In genomic region chr6:157063935-157064322, GRCh38 we compare ENCODE assay signal across 17 cellular contexts.
DNase-seq lines count a peak whose midpoint lies in the region; ATAC-seq and TF ChIP-seq lines count a peak whose summit lies in the region.
"Had no signal": no experiment of that assay in that cellular context is flagged by ENCODE, and none has a peak within 500 bp of the region (broad histone marks: within the 10 kb centered on the region; RNA-seq: fewer than 3 reads in every experiment).

No MANE protein-coding gene starts in this region.

- H2BK120ac ChIP-seq in trophoblast cell (ENCODE audit: insufficient read depth, low read length, poor library complexity): no peak overlapping the region

- peaks cover 0 to 3% of the 10 kb centered on the region in 2 experiments for H3K36me3 ChIP-seq in trophoblast cell (ENCODE audit: control insufficient read depth in 1 of 2, insufficient read depth in 2 of 2, low read length in 2 of 2)
- H3K36me3 ChIP-seq in gastrocnemius medialis: no peaks in the 10 kb centered on the region

- no peak overlapping the region for H2AK5ac ChIP-seq in trophoblast cell (ENCODE audit: low read length)

- H2BK5ac ChIP-seq in trophoblast cell (ENCODE audit: low read depth, low read length, poor library complexity): no peak overlapping the region

- no peak overlapping the region for H3K4me2 ChIP-seq in trophoblast cell (ENCODE audit: low read length)

- H4K91ac ChIP-seq in trophoblast cell (ENCODE audit: low read depth, low read length): no peak overlapping the region

- no peaks in the 10 kb centered on the region for H3K79me1 ChIP-seq in trophoblast cell (ENCODE audit: low read length)

- H4K12ac ChIP-seq in trophoblast cell (ENCODE audit: low read depth, low read length): no peak overlapping the region

- peaks cover 5 to 15% of the 10 kb centered on the region in 2 experiments for H3K4me1 ChIP-seq in trophoblast cell (ENCODE audit: control insufficient read depth in 1 of 2, insufficient read depth in 2 of 2, low read length in 2 of 2)
- peaks cover 29 to 32% of the 10 kb centered on the region in 2 donors for H3K4me1 ChIP-seq in gastrocnemius medialis

- peak; percentile 4 for DNase-seq in stimulated activated CD4-positive, alpha-beta T cell treated with anti-CD3 and anti-CD28 coated beads, Interleukin-1b, Interleukin-23, amount 100 ng/mL, for 48 hours
- DNase-seq in stimulated activated CD4-positive, alpha-beta T cell treated with anti-CD3 and anti-CD28 coated beads, Interleukin-4, amount 100 ng/mL, for 24 hours: no peak
- DNase-seq in trophoblast cell (peak; percentile 65 to 81), gastrocnemius medialis (no peak)
- DNase-seq in activated CD8-positive, alpha-beta memory T cell treated with anti-CD3 and anti-CD28 coated beads, Interleukin-2, amount 50 U/mL, for 4 hours: no peak
- DNase-seq: CD4-positive, alpha-beta T cell; DMS153; GOT3; MV-4-11; NCI-H187; NCI-H2227 treated with DMSO at 0.1 percent for 48 hours; NCI-H510A treated with DMSO at 0.1 percent for 48 hours; OCI-M1 had no signal

- no peak overlapping the region for H3K18ac ChIP-seq in trophoblast cell (ENCODE audit: low read length)

- TF ChIP-seq CTCF in VCaP (conservative IDR thresholded peaks at IDR 0.05) (no peak), gastrocnemius medialis (IDR thresholded peaks at IDR 0.05 in 4 of 5, conservative IDR thresholded peaks at IDR 0.05 in 1 of 5) (no peak)

- no peak overlapping the region for H3K4me3 ChIP-seq in trophoblast cell (ENCODE audit: low read depth, low read length)
- no peak overlapping the region for H3K4me3 ChIP-seq in gastrocnemius medialis

- H3K27me3 ChIP-seq in trophoblast cell (ENCODE audit: insufficient read depth, low read length): no peaks in the 10 kb centered on the region
- H3K27me3 ChIP-seq in gastrocnemius medialis: no peaks in the 10 kb centered on the region

- H3K27ac ChIP-seq in VCaP (peak overlapping the region; percentile 62), trophoblast cell (ENCODE audit: low read depth, low read length) (no peak overlapping the region), gastrocnemius medialis (no peak overlapping the region)
- H3K27ac ChIP-seq: RWPE1 had no signal

- H3K9me3 ChIP-seq in trophoblast cell (ENCODE audit: insufficient read depth, low read depth, low read length) (no peaks in the 10 kb centered on the region), gastrocnemius medialis (no peaks in the 10 kb centered on the region)

- no CpG with 5 or more reads among the region's 5 CpGs for WGBS in trophoblast cell (ENCODE audit: extremely low coverage, insufficient coverage, insufficient read length)

- no peak overlapping the region for H3K14ac ChIP-seq in trophoblast cell (ENCODE audit: low read length)

- H2BK12ac ChIP-seq in trophoblast cell (ENCODE audit: low read length): no peak overlapping the region

- no peak overlapping the region for H3K9ac ChIP-seq in trophoblast cell (ENCODE audit: low read length)

- H3K23ac ChIP-seq in trophoblast cell (ENCODE audit: low read length): no peak overlapping the region

- no peak for ATAC-seq in gastrocnemius medialis
- no peak for ATAC-seq in HG03039 (IDR thresholded peaks at IDR 0.05; ENCODE audit: unreplicated experiment)
- ATAC-seq: HCT116 had no signal

- intact Hi-C loops in gastrocnemius medialis (cut with DNase I; ENCODE audit: low total_unique reads): no loop called here

- no peak for TF ChIP-seq POLR2A in gastrocnemius medialis (IDR thresholded peaks at IDR 0.05)

- H4K8ac ChIP-seq in trophoblast cell (ENCODE audit: low read depth, low read length): no peak overlapping the region

- in situ Hi-C loops in gastrocnemius medialis (cut with MboI; ENCODE audit: low sequenced_read_pairs in 4 of 4): no loop called here

- H3K4ac ChIP-seq in trophoblast cell (ENCODE audit: low read depth, low read length): no peak overlapping the region

- peaks cover 3% of the 10 kb centered on the region for H3K79me2 ChIP-seq in trophoblast cell (ENCODE audit: control insufficient read depth, insufficient read depth, low read length, poor library complexity)

- no peak overlapping the region for H2AFZ ChIP-seq in trophoblast cell (ENCODE audit: insufficient read depth, low read length, poor library complexity)

Comparison
In these comparisons a context has a peak if more than half of its experiments do, and no peak if none do; other contexts are left out.
1. DNase-seq: peak in stimulated activated CD4-positive, alpha-beta T cell treated with anti-CD3 and anti-CD28 coated beads, Interleukin-1b, Interleukin-23, amount 100 ng/mL, for 48 hours (single experiment) and trophoblast cell (2 of 2); none in stimulated activated CD4-positive, alpha-beta T cell treated with anti-CD3 and anti-CD28 coated beads, Interleukin-4, amount 100 ng/mL, for 24 hours (single experiment), activated CD8-positive, alpha-beta memory T cell treated with anti-CD3 and anti-CD28 coated beads, Interleukin-2, amount 50 U/mL, for 4 hours (single experiment) and gastrocnemius medialis (0 of 2).